ENCODE assay signal across 9 cellular contexts in the genomic region with DNA sequence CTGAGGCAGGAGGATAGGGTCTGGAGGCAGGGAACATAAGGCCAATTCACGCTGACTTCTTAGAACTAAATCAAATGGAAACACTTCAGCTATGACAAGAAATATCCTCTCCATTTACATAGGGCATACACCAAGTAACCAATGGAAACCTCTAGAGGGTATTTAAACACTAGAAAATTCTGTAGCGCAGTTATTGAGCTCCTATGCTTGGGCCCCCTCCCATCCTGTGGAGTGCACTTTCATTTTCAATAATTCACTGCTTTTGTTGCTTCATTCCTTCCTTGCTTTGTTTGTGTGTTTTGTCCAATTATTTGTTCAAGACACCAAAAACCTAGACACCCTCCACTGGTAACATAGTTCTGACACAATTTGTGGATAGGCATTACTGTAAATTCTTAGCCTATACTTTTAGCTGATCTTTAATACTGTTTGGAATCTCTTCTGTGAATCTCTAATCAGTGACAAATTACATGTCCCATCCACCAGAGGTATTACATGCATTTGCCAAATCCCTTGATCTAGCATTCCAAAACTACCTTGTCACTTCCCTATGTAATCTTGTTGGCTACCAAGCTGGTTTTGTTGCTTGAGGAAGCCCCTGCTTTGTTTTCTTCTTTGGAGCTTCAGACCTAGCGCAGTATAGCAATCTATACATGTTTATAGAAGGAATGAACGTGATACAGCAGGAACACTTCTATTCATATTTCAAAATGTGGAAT.
DNase-seq lines count a peak whose midpoint lies in the region; ATAC-seq and TF ChIP-seq lines count a peak whose summit lies in the region.
"Had no signal": no experiment of that assay in that cellular context is flagged by ENCODE, and none has a peak within 500 bp of the region (broad histone marks: within the 10 kb centered on the region; RNA-seq: fewer than 3 reads in every experiment).

No MANE protein-coding gene starts in this region.

- H3K9me3 ChIP-seq in ovary, result no peaks in the 10 kb centered on the region

- intact Hi-C loops in ovary (cut with DNase I), result no loop called here

- H3K4me3 Mint-ChIP-seq in activated T-cell treated with anti-CD3 and anti-CD28 coated beads, Interleukin-2, amount 50 U/mL, for 24 hours, result peak overlapping the region; percentile 55
- H3K4me3 Mint-ChIP-seq in stimulated activated effector memory CD8-positive, alpha-beta T cell treated with anti-CD3 and anti-CD28 coated beads, Interleukin-12 subunit alpha, Interleukin-12 subunit beta, amount 100 ng/mL, for 72 hours, result peak overlapping the region; percentile 64
- no peak overlapping the region for H3K4me3 Mint-ChIP-seq in mesothelial cell of epicardium

- H3K27ac ChIP-seq in ovary, result no peak overlapping the region

- TF ChIP-seq CTCF in cardiac fibroblast (IDR thresholded peaks at IDR 0.05; ENCODE audit: low read depth, low read length), result no peak
- no peak for TF ChIP-seq CTCF in mesothelial cell of epicardium (IDR thresholded peaks at IDR 0.05; ENCODE audit: unreplicated experiment)
- TF ChIP-seq CTCF in ovary (IDR thresholded peaks at IDR 0.05), result no peak

- WGBS in ovary, 3 donors, result 72 to 75% (median 73%) methylated on average over 4 of the region's 4 CpGs

- TF ChIP-seq EP300 in ovary (IDR thresholded peaks at IDR 0.05), result no peak

- peak overlapping the region; percentile 94 for H3K27ac Mint-ChIP-seq in activated T-cell treated with anti-CD3 and anti-CD28 coated beads, Interleukin-2, amount 50 U/mL, for 24 hours
- H3K27ac Mint-ChIP-seq in stimulated activated effector memory CD8-positive, alpha-beta T cell treated with anti-CD3 and anti-CD28 coated beads, Interleukin-12 subunit alpha, Interleukin-12 subunit beta, amount 100 ng/mL, for 72 hours, result peak overlapping the region; percentile 90
- H3K27ac Mint-ChIP-seq in mesothelial cell of epicardium, result no peak overlapping the region

- H3K9me3 Mint-ChIP-seq in activated T-cell treated with anti-CD3 and anti-CD28 coated beads, Interleukin-2, amount 50 U/mL, for 24 hours, result no peaks in the 10 kb centered on the region
- H3K9me3 Mint-ChIP-seq in stimulated activated effector memory CD8-positive, alpha-beta T cell treated with anti-CD3 and anti-CD28 coated beads, Interleukin-12 subunit alpha, Interleukin-12 subunit beta, amount 100 ng/mL, for 72 hours, result no peaks in the 10 kb centered on the region
- H3K9me3 Mint-ChIP-seq in mesothelial cell of epicardium, result peaks cover 4% of the 10 kb centered on the region

- no peak for TF ChIP-seq POLR2A in ovary (IDR thresholded peaks at IDR 0.05)

- no peak for DNase-seq in activated T-cell treated with anti-CD3 and anti-CD28 coated beads, Interleukin-2, amount 50 U/mL, for 24 hours
- DNase-seq in activated T-cell treated with anti-CD3 and anti-CD28 coated beads, Interleukin-2, amount 50 U/mL, for 48 hours, result no peak
- peak; percentile 4 to 48 for DNase-seq in cardiac fibroblast (ENCODE audit: low read depth in 2 of 2)
- DNase-seq in stimulated activated effector memory CD8-positive, alpha-beta T cell treated with anti-CD3 and anti-CD28 coated beads, Interleukin-12 subunit alpha, Interleukin-12 subunit beta, amount 100 ng/mL, for 72 hours (ENCODE audit: low spot score in 2 of 2), result no peak
- no peak for DNase-seq in mesothelial cell of epicardium (ENCODE audit: low spot score in 2 of 2, unreplicated experiment in 2 of 2)
- no peak for DNase-seq in ovary
- no peak for DNase-seq in NCI-H748 (lab: John Stamatoyannopoulos, UW; ENCODE audit: unreplicated experiment)
- DNase-seq: small intestine had no signal

- H3K27me3 ChIP-seq in ovary, result no peaks in the 10 kb centered on the region

- H3K4me1 Mint-ChIP-seq in activated T-cell treated with anti-CD3 and anti-CD28 coated beads, Interleukin-2, amount 50 U/mL, for 24 hours (ENCODE audit: low read depth), result peaks cover 82% of the 10 kb centered on the region
- H3K4me1 Mint-ChIP-seq in stimulated activated effector memory CD8-positive, alpha-beta T cell treated with anti-CD3 and anti-CD28 coated beads, Interleukin-12 subunit alpha, Interleukin-12 subunit beta, amount 100 ng/mL, for 72 hours, result peaks cover 62% of the 10 kb centered on the region
- peaks cover 26% of the 10 kb centered on the region for H3K4me1 Mint-ChIP-seq in mesothelial cell of epicardium

- H3K4me1 ChIP-seq in ovary (ENCODE audit: insufficient read depth), result no peaks in the 10 kb centered on the region

- no peaks in the 10 kb centered on the region for H3K36me3 ChIP-seq in ovary

- ATAC-seq in HG03280 (IDR thresholded peaks at IDR 0.05; ENCODE audit: unreplicated experiment), result peak; percentile 42
- peak; percentile 41 for ATAC-seq in stimulated activated effector memory CD8-positive, alpha-beta T cell treated with anti-CD3 and anti-CD28 coated beads, Interleukin-12 subunit alpha, Interleukin-12 subunit beta, amount 100 ng/mL, for 72 hours

- peaks cover 62% of the 10 kb centered on the region for H3K36me3 Mint-ChIP-seq in activated T-cell treated with anti-CD3 and anti-CD28 coated beads, Interleukin-2, amount 50 U/mL, for 24 hours (ENCODE audit: low read depth)
- peaks cover 70% of the 10 kb centered on the region for H3K36me3 Mint-ChIP-seq in stimulated activated effector memory CD8-positive, alpha-beta T cell treated with anti-CD3 and anti-CD28 coated beads, Interleukin-12 subunit alpha, Interleukin-12 subunit beta, amount 100 ng/mL, for 72 hours
- H3K36me3 Mint-ChIP-seq in mesothelial cell of epicardium, result no peaks in the 10 kb centered on the region

- no peak overlapping the region for H3K4me3 ChIP-seq in cardiac fibroblast (replicated peaks in 1 of 2; ENCODE audit: low read depth in 2 of 2, low read length in 2 of 2)
- no peak overlapping the region for H3K4me3 ChIP-seq in ovary

- no peaks in the 10 kb centered on the region for H3K27me3 Mint-ChIP-seq in activated T-cell treated with anti-CD3 and anti-CD28 coated beads, Interleukin-2, amount 50 U/mL, for 24 hours
- peaks cover 1% of the 10 kb centered on the region for H3K27me3 Mint-ChIP-seq in mesothelial cell of epicardium (ENCODE audit: low read depth)

Comparison
In these comparisons a context has a peak if more than half of its experiments do, and no peak if none do; other contexts are left out.
1. DNase-seq: peak in cardiac fibroblast (2 of 2); none in activated T-cell treated with anti-CD3 and anti-CD28 coated beads, Interleukin-2, amount 50 U/mL, for 24 hours (single experiment), activated T-cell treated with anti-CD3 and anti-CD28 coated beads, Interleukin-2, amount 50 U/mL, for 48 hours (0 of 2), stimulated activated effector memory CD8-positive, alpha-beta T cell treated with anti-CD3 and anti-CD28 coated beads, Interleukin-12 subunit alpha, Interleukin-12 subunit beta, amount 100 ng/mL, for 72 hours (0 of 2), mesothelial cell of epicardium (0 of 2), ovary (0 of 5) and NCI-H748 (single experiment).